ENCODE assay signal across 8 cellular contexts in the genomic region with DNA sequence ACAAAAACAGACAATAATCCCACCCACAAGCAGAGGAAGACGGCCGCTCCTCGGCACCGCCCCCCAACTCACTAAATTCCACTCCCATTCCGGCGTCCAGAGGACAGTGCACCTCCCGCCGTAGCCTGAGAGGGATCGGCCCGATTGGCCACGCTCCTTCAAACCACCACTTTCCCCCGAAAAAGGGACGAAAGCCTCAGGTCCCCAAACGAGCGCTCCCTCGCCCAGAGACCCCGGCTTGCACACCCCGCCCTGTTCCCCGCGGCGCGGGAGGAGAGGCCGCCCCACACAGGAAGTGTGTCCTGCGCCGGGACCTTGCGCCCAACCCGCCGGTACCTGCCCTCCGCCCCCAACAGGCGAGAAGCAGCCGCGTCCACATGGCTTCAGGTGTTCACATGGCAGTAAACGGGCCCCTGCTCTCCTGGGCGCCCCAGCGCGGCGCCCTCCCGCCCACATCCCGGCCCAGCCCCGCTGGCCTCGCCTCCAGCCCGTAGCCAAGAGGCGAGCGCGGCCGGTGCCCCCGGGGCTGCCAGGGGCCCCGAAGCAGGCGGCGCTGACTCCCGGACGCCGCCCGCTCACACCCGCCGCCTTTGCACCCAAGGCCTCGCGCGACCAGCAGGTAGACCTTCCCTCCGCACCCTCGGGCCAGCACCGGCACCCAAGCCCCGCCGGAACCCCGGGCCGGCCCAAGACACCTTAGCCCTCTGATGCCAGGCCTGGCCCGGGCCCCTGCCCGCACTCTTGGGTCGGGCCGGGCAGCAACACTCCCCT. TPM values are rescaled to one million over a fixed set of nuclear protein-coding genes. Genes with fewer than 3 reads are reported as not detected.
DNase-seq lines count a peak whose midpoint lies in the region; ATAC-seq and TF ChIP-seq lines count a peak whose summit lies in the region.

No MANE protein-coding gene starts in this region.

- no peaks in the 10 kb centered on the region for H3K36me3 Mint-ChIP-seq in mesothelial cell of epicardium

- H3K4me3 Mint-ChIP-seq in mesothelial cell of epicardium = peak overlapping the region; percentile 94

- ATAC-seq in HG02852 (IDR thresholded peaks at IDR 0.05; ENCODE audit: unreplicated experiment) = peak; percentile 55

- peaks cover 24% of the 10 kb centered on the region for H3K4me1 Mint-ChIP-seq in mesothelial cell of epicardium

- peak; percentile 3 for DNase-seq in NCI-H2107 treated with DMSO at 0.1 percent for 48 hours (lab: John Stamatoyannopoulos, UW; ENCODE audit: unreplicated experiment)
- DNase-seq in NCI-H2107 (lab: John Stamatoyannopoulos, UW) = no peak
- DNase-seq in NCI-H2171 treated with DMSO at 0.1 percent for 48 hours (lab: John Stamatoyannopoulos, UW) = peak; percentile 67
- peak; percentile 50 to 60 for DNase-seq in activated CD4-positive, alpha-beta T cell treated with anti-CD3 and anti-CD28 coated beads, Interleukin-2, amount 50 U/mL, for 4 hours
- peak; percentile 56 for DNase-seq in effector CD8-positive, alpha-beta T cell (lab: John Stamatoyannopoulos, UW)
- peak in 1 of 2 experiments; percentile 68 for DNase-seq in mesothelial cell of epicardium (ENCODE audit: low spot score in 2 of 2, unreplicated experiment in 2 of 2)
- peak; percentile 36 to 45 for DNase-seq in stimulated activated CD8-positive, alpha-beta memory T cell treated with anti-CD3 and anti-CD28 coated beads, Interleukin-4, amount 100 ng/mL, for 4 hours (ENCODE audit: low read depth in 2 of 2, low spot score in 1 of 2)

- H3K27ac Mint-ChIP-seq in mesothelial cell of epicardium = peak overlapping the region; percentile 97

- no peak for TF ChIP-seq CTCF in mesothelial cell of epicardium (IDR thresholded peaks at IDR 0.05; ENCODE audit: unreplicated experiment)

- no peaks in the 10 kb centered on the region for H3K27me3 Mint-ChIP-seq in mesothelial cell of epicardium (ENCODE audit: low read depth)

- H3K9me3 Mint-ChIP-seq in mesothelial cell of epicardium = no peaks in the 10 kb centered on the region

RNA-seq across cellular contexts. Expression of a gene that starts 0.9 kb away (rescaled TPM):
- total RNA-seq in mesothelial cell of epicardium = 77.4 to 82.2 TPM (median 80.7 TPM) in 3 replicates
